1 cellular context compared by ENCODE assay signal in the genomic region with DNA sequence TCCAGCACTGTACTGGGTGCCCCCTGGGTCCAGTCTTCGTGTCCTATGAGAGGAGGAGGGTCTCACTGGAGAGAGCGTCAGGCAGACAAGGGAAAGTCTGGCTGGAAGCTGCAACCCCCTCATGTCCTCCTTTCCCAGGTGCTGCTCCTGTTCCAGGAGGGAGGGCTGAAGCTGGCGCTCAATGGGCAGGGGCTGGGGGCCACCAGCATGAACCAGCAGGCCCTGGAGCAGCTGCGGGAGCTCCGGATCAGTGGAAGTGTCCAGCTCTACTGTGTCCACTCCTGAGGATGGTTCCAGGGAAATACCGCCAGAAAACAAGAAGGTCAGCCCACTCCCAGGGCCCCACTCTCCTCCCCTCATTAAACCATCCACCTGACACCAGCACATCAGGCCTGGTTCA.
TF ChIP-seq lines count a peak whose summit lies in the region.

No MANE protein-coding gene starts in this region.

TF ChIP-seq in H1, 55 proteins besides CTCF, POLR2A, EP300 and RAD21:
- TF ChIP-seq CBX8 (IDR thresholded peaks at IDR 0.05; ENCODE audit: borderline replicate concordance, low read depth, low read length) (no peak), ZNF274 (IDR thresholded peaks at IDR 0.05; ENCODE audit: borderline replicate concordance, extremely low read depth, low read length) (no peak), GABPA (IDR thresholded peaks at IDR 0.05; ENCODE audit: borderline replicate concordance, insufficient read depth, low read length) (no peak), POU5F1 (IDR thresholded peaks at IDR 0.05; ENCODE audit: low read depth, low read length) (no peak), SP2 (IDR thresholded peaks at IDR 0.05; ENCODE audit: low read length) (no peak), TCF12 (IDR thresholded peaks at IDR 0.05; ENCODE audit: low read depth, low read length) (no peak), PHF8 (conservative IDR thresholded peaks at IDR 0.05; ENCODE audit: low read depth, low read length) (no peak), ATF2 (IDR thresholded peaks at IDR 0.05; ENCODE audit: low read length) (no peak), BCL11A (IDR thresholded peaks at IDR 0.05; ENCODE audit: low read depth in 2 of 2, low read length in 2 of 2) (no peak), YY1 (IDR thresholded peaks at IDR 0.05; ENCODE audit: low read depth, low read length) (no peak), NRF1 (IDR thresholded peaks at IDR 0.05; ENCODE audit: low read depth, low read length) (no peak), SIX5 (IDR thresholded peaks at IDR 0.05; ENCODE audit: low read depth, low read length) (no peak), RBBP5 (IDR thresholded peaks at IDR 0.05; ENCODE audit: borderline replicate concordance, low read depth, low read length) (no peak), TBP (IDR thresholded peaks at IDR 0.05; ENCODE audit: low read depth, low read length) (no peak), BACH1 (IDR thresholded peaks at IDR 0.05; ENCODE audit: low read length) (no peak)
